1 cellular context compared by ENCODE assay signal in genomic region chr17:27446569-27447301, GRCh38.
TF ChIP-seq lines count a peak whose summit lies in the region.

No MANE protein-coding gene starts in this region.

TF ChIP-seq in K562, 482 proteins besides CTCF, POLR2A, EP300 and RAD21 (continued from another document and continues in another):
- TF ChIP-seq VEZF1 (CRISPR knock-in tag; IDR thresholded peaks at IDR 0.05) (peak; percentile 83), CBFB (CRISPR knock-in tag; IDR thresholded peaks at IDR 0.05) (no peak), CBX5 (IDR thresholded peaks at IDR 0.05; ENCODE audit: borderline replicate concordance, low read depth) (no peak), KHSRP (IDR thresholded peaks at IDR 0.05) (no peak), KDM4B (IDR thresholded peaks at IDR 0.05; ENCODE audit: borderline replicate concordance in 2 of 2, low read depth in 1 of 2) (no peak), STAT6 (CRISPR knock-in tag; IDR thresholded peaks at IDR 0.05) (no peak), CHD4 (IDR thresholded peaks at IDR 0.05; ENCODE audit: insufficient read depth, insufficient replicate concordance, low read depth, low read length, poor library complexity, severe bottlenecking) (no peak), ZFP36 (IDR thresholded peaks at IDR 0.05; ENCODE audit: low read depth, low read length, partially characterized antibody) (peak; percentile 69), ZNF134 (CRISPR knock-in tag; conservative IDR thresholded peaks at IDR 0.05) (no peak), FOXM1 (IDR thresholded peaks at IDR 0.05; ENCODE audit: low read depth) (peak; percentile 78), FOXM1 (CRISPR knock-in tag; IDR thresholded peaks at IDR 0.05; ENCODE audit: low read depth) (no peak), TAF1 (IDR thresholded peaks at IDR 0.05; ENCODE audit: control insufficient read depth, extremely low read depth, insufficient read depth, low read length, severe bottlenecking) (no peak), KLF16 (IDR thresholded peaks at IDR 0.05) (peak; percentile 76), FOXK1 (CRISPR knock-in tag; IDR thresholded peaks at IDR 0.05; ENCODE audit: borderline replicate concordance) (no peak), CBFA2T2 (conservative IDR thresholded peaks at IDR 0.05) (peak; percentile 91), ZNF146 (CRISPR knock-in tag; IDR thresholded peaks at IDR 0.05; ENCODE audit: unreplicated experiment) (no peak), SLC30A9 (CRISPR knock-in tag; IDR thresholded peaks at IDR 0.05) (no peak), TEAD1 (CRISPR knock-in tag; IDR thresholded peaks at IDR 0.05) (0 out of 4 replicates have a peak, but pooled peaks of 1 of the 2 experiments have one; percentile 28), GTF2E2 (tag; IDR thresholded peaks at IDR 0.05) (no peak), ZNF518B (CRISPR knock-in tag; IDR thresholded peaks at IDR 0.05) (no peak), KDM2B (CRISPR knock-in tag; IDR thresholded peaks at IDR 0.05) (no peak), MTF1 (CRISPR knock-in tag; IDR thresholded peaks at IDR 0.05; ENCODE audit: borderline replicate concordance) (no peak), ZC3H11A (IDR thresholded peaks at IDR 0.05; ENCODE audit: low read depth, low read length) (no peak), ZFP91 (CRISPR knock-in tag; IDR thresholded peaks at IDR 0.05) (no peak), POLR2AphosphoS5 (IDR thresholded peaks at IDR 0.05; ENCODE audit: control insufficient read depth, insufficient read depth, low read depth, low read length) (peak; percentile 86), NBN (IDR thresholded peaks at IDR 0.05; ENCODE audit: low read depth) (peak; percentile 90; the same call in 1 of the 2 replicates), BRD4 (IDR thresholded peaks at IDR 0.05) (no peak), TSC22D4 (tag; IDR thresholded peaks at IDR 0.05) (no peak), FOXJ2 (tag; IDR thresholded peaks at IDR 0.05) (0 out of 2 replicates have a peak, but pooled peaks have one; percentile 36), TCF3 (CRISPR knock-in tag; IDR thresholded peaks at IDR 0.05) (peak; percentile 82), ZBTB17 (CRISPR knock-in tag; IDR thresholded peaks at IDR 0.05) (no peak), XRCC5 (IDR thresholded peaks at IDR 0.05; ENCODE audit: low read depth, low read length) (no peak), ZNF707 (CRISPR knock-in tag; conservative IDR thresholded peaks at IDR 0.05) (no peak), ZFX (CRISPR knock-in tag; IDR thresholded peaks at IDR 0.05) (no peak), ERF (CRISPR knock-in tag; IDR thresholded peaks at IDR 0.05) (no peak), FOXA1 (IDR thresholded peaks at IDR 0.05; ENCODE audit: borderline replicate concordance) (no peak), SREBF1 (IDR thresholded peaks at IDR 0.05; ENCODE audit: borderline replicate concordance, low read depth, low read length) (no peak), TRIM24 (IDR thresholded peaks at IDR 0.05) (peak; percentile 70 to 80; a peak in 3 of 4 replicates), ZNF184 (CRISPR knock-in tag; IDR thresholded peaks at IDR 0.05) (no peak), ZBTB1 (CRISPR knock-in tag; IDR thresholded peaks at IDR 0.05; ENCODE audit: borderline replicate concordance, low read depth) (no peak), NR2C1 (IDR thresholded peaks at IDR 0.05) (peak; percentile 31; the same call in 1 of the 2 replicates), NR2C1 (tag; IDR thresholded peaks at IDR 0.05) (no peak; the same call in none of the 2 replicates), FOXA3 (CRISPR knock-in tag; conservative IDR thresholded peaks at IDR 0.05 in 1 of 2, IDR thresholded peaks at IDR 0.05 in 1 of 2) (no peak), SNRNP70 (optimal IDR thresholded peaks at IDR 0.05; ENCODE audit: low read depth, low read length) (no peak), MAFG (tag; conservative IDR thresholded peaks at IDR 0.05) (peak; percentile 66), ZNF324 (CRISPR knock-in tag; IDR thresholded peaks at IDR 0.05) (no peak), C11orf30 (IDR thresholded peaks at IDR 0.05; ENCODE audit: low read depth) (peak; percentile 87), HDAC8 (tag; IDR thresholded peaks at IDR 0.05) (no peak), KLF10 (CRISPR knock-in tag; IDR thresholded peaks at IDR 0.05) (no peak), SMARCE1 (IDR thresholded peaks at IDR 0.05) (peak; percentile 96), PRDM10 (IDR thresholded peaks at IDR 0.05; ENCODE audit: partially characterized antibody) (no peak), ELF1 (tag; IDR thresholded peaks at IDR 0.05) (no peak; the same call in 1 of the 2 replicates), HNRNPK (IDR thresholded peaks at IDR 0.05; ENCODE audit: low read depth, low read length, poor library complexity, severe bottlenecking) (no peak), MBD1 (CRISPR knock-in tag; IDR thresholded peaks at IDR 0.05) (no peak), TBP (optimal IDR thresholded peaks at IDR 0.05; ENCODE audit: low read depth, low read length) (no peak), SIRT6 (IDR thresholded peaks at IDR 0.05; ENCODE audit: low read depth, low read length) (no peak), THRA (IDR thresholded peaks at IDR 0.05) (no peak), ZNF511 (CRISPR knock-in tag; IDR thresholded peaks at IDR 0.05) (no peak), CHD2 (IDR thresholded peaks at IDR 0.05; ENCODE audit: low read depth, low read length) (no peak), HNRNPUL1 (IDR thresholded peaks at IDR 0.05; ENCODE audit: low read length) (no peak), ILK (tag; IDR thresholded peaks at IDR 0.05; ENCODE audit: borderline replicate concordance, low read depth) (no peak), RBM34 (IDR thresholded peaks at IDR 0.05; ENCODE audit: borderline replicate concordance, insufficient read depth, low read length) (no peak)
